Comparison of ENCODE assay signal across 1 cellular context in the genomic region with DNA sequence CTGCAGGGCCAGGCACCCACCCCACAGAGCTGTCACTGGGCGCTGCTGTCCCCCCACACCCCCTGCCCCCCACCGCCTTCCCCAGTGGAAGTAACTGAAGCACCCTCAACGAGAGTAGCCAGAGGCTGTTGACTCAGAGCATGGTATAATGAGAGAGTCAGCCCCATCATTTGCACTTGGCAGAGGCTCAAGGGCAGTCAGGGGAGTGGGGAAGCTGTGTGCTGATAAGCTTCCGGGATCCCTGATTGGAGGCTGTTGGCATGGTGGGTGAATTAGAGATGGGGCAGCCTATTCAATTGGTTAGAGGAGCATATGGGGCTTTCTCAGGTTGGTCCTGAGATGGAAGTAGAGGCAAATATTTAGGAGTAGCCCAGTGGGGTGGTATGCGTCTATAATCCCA.
A peak's percentile ranks its signal among the peaks of the same experiment; 100 is the strongest.
TF ChIP-seq lines count a peak whose summit lies in the region.

No MANE protein-coding gene starts in this region.

TF ChIP-seq in HEK293, 187 proteins besides CTCF, POLR2A, EP300 and RAD21 (continued from another document):
- TF ChIP-seq, protein P1, sequence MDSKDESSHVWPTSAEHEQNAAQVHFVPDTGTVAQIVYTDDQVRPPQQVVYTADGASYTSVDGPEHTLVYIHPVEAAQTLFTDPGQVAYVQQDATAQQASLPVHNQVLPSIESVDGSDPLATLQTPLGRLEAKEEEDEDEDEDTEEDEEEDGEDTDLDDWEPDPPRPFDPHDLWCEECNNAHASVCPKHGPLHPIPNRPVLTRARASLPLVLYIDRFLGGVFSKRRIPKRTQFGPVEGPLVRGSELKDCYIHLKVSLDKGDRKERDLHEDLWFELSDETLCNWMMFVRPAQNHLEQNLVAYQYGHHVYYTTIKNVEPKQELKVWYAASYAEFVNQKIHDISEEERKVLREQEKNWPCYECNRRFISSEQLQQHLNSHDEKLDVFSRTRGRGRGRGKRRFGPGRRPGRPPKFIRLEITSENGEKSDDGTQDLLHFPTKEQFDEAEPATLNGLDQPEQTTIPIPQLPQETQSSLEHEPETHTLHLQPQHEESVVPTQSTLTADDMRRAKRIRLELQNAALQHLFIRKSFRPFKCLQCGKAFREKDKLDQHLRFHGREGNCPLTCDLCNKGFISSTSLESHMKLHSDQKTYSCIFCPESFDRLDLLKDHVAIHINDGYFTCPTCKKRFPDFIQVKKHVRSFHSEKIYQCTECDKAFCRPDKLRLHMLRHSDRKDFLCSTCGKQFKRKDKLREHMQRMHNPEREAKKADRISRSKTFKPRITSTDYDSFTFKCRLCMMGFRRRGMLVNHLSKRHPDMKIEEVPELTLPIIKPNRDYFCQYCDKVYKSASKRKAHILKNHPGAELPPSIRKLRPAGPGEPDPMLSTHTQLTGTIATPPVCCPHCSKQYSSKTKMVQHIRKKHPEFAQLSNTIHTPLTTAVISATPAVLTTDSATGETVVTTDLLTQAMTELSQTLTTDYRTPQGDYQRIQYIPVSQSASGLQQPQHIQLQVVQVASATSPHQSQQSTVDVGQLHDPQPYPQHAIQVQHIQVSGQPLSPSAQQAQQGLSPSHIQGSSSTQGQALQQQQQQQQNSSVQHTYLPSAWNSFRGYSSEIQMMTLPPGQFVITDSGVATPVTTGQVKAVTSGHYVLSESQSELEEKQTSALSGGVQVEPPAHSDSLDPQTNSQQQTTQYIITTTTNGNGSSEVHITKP (tag by site-specific recombination; IDR thresholded peaks at IDR 0.05): peak; percentile 70
- TF ChIP-seq OSR2 (tag by site-specific recombination; IDR thresholded peaks at IDR 0.05): peak; percentile 72
- no peak for TF ChIP-seq ZNF366 (tag by site-specific recombination; conservative IDR thresholded peaks at IDR 0.05)
- TF ChIP-seq, protein P2, sequence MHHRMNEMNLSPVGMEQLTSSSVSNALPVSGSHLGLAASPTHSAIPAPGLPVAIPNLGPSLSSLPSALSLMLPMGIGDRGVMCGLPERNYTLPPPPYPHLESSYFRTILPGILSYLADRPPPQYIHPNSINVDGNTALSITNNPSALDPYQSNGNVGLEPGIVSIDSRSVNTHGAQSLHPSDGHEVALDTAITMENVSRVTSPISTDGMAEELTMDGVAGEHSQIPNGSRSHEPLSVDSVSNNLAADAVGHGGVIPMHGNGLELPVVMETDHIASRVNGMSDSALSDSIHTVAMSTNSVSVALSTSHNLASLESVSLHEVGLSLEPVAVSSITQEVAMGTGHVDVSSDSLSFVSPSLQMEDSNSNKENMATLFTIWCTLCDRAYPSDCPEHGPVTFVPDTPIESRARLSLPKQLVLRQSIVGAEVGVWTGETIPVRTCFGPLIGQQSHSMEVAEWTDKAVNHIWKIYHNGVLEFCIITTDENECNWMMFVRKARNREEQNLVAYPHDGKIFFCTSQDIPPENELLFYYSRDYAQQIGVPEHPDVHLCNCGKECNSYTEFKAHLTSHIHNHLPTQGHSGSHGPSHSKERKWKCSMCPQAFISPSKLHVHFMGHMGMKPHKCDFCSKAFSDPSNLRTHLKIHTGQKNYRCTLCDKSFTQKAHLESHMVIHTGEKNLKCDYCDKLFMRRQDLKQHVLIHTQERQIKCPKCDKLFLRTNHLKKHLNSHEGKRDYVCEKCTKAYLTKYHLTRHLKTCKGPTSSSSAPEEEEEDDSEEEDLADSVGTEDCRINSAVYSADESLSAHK (tag by site-specific recombination; IDR thresholded peaks at IDR 0.05): no peak
- TF ChIP-seq, protein P3, sequence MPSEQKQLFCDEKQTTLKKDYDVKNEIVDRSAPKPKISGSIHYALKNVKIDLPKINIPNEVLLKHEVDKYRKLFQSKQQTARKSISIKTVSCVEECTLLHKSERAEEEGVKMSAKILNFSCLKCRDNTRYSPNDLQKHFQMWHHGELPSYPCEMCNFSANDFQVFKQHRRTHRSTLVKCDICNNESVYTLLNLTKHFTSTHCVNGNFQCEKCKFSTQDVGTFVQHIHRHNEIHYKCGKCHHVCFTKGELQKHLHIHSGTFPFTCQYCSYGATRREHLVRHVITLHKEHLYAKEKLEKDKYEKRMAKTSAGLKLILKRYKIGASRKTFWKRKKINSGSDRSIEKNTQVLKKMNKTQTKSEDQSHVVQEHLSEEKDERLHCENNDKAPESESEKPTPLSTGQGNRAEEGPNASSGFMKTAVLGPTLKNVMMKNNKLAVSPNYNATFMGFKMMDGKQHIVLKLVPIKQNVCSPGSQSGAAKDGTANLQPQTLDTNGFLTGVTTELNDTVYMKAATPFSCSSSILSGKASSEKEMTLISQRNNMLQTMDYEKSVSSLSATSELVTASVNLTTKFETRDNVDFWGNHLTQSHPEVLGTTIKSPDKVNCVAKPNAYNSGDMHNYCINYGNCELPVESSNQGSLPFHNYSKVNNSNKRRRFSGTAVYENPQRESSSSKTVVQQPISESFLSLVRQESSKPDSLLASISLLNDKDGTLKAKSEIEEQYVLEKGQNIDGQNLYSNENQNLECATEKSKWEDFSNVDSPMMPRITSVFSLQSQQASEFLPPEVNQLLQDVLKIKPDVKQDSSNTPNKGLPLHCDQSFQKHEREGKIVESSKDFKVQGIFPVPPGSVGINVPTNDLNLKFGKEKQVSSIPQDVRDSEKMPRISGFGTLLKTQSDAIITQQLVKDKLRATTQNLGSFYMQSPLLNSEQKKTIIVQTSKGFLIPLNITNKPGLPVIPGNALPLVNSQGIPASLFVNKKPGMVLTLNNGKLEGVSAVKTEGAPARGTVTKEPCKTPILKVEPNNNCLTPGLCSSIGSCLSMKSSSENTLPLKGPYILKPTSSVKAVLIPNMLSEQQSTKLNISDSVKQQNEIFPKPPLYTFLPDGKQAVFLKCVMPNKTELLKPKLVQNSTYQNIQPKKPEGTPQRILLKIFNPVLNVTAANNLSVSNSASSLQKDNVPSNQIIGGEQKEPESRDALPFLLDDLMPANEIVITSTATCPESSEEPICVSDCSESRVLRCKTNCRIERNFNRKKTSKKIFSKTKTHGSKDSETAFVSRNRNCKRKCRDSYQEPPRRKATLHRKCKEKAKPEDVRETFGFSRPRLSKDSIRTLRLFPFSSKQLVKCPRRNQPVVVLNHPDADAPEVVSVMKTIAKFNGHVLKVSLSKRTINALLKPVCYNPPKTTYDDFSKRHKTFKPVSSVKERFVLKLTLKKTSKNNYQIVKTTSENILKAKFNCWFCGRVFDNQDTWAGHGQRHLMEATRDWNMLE (tag by site-specific recombination; conservative IDR thresholded peaks at IDR 0.05; ENCODE audit: low read depth): peak; percentile 16; the same call in 1 of the 2 replicates
- TF ChIP-seq RBAK (tag by site-specific recombination; IDR thresholded peaks at IDR 0.05): no peak
- TF ChIP-seq, protein P4, sequence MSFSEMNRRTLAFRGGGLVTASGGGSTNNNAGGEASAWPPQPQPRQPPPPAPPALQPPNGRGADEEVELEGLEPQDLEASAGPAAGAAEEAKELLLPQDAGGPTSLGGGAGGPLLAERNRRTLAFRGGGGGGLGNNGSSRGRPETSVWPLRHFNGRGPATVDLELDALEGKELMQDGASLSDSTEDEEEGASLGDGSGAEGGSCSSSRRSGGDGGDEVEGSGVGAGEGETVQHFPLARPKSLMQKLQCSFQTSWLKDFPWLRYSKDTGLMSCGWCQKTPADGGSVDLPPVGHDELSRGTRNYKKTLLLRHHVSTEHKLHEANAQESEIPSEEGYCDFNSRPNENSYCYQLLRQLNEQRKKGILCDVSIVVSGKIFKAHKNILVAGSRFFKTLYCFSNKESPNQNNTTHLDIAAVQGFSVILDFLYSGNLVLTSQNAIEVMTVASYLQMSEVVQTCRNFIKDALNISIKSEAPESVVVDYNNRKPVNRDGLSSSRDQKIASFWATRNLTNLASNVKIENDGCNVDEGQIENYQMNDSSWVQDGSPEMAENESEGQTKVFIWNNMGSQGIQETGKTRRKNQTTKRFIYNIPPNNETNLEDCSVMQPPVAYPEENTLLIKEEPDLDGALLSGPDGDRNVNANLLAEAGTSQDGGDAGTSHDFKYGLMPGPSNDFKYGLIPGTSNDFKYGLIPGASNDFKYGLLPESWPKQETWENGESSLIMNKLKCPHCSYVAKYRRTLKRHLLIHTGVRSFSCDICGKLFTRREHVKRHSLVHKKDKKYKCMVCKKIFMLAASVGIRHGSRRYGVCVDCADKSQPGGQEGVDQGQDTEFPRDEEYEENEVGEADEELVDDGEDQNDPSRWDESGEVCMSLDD (tag by site-specific recombination; IDR thresholded peaks at IDR 0.05): no peak
- peak; percentile 47; the same call in 1 of the 2 replicates for TF ChIP-seq ZNF394 (tag by site-specific recombination; IDR thresholded peaks at IDR 0.05; ENCODE audit: borderline replicate concordance)
- TF ChIP-seq KLF10 (tag by site-specific recombination; IDR thresholded peaks at IDR 0.05): no peak
- no peak for TF ChIP-seq ZNF132 (tag by site-specific recombination; IDR thresholded peaks at IDR 0.05; ENCODE audit: borderline replicate concordance)
- no peak for TF ChIP-seq ZNF138 (tag by site-specific recombination; IDR thresholded peaks at IDR 0.05; ENCODE audit: borderline replicate concordance)
TF ChIP-seq in HEK293: peak in this region for 20.
